In the genomic region with DNA sequence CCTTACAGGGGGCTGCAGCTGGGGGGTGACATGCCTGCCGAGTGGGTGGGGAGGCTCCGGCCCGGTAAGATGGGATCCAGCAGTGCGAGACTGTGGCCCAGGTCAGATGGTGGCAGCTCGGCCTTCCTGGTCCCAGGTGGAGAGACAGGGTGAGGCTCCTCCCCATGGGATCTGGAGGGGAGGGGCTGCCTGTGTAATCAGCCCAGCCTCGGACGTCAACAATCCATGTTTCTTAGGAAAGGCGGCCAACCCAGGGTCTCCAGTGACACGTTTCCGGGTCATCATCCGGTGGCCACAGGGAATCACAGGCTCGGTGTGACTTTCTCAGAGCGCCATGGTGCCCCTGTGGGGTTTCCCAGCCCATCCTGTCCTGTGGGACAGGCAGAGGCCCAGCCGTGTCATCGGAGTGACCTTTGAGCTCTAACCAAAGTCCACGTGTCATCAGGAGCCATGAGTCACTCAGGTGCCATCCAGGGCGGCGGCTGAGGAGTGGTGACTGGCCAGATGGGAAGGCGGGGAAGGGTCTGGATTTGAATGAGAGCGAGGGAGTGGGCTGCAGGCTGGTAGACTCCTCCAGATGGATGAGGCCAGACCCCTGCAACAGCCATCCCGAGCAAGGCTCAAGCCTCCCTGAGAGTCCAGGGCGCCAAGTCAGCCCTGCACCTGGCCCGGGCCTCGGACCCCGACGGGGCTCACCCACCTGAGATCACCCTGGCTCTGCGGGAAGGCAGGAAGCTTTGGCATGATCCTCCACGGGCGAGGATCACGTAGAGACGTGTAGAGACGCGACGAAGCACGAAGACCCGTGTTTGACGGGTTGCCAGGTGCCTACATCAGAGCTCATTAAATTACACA, we compare ENCODE assay signal across 1 cellular context.
TF ChIP-seq lines count a peak whose summit lies in the region.

No MANE protein-coding gene starts in this region.

TF ChIP-seq in H1, 55 proteins besides CTCF, POLR2A, EP300 and RAD21:
- no peak for TF ChIP-seq KDM5A (IDR thresholded peaks at IDR 0.05; ENCODE audit: low read length)
- no peak for TF ChIP-seq CHD1 (IDR thresholded peaks at IDR 0.05; ENCODE audit: low read depth, low read length)
- no peak for TF ChIP-seq MAX (IDR thresholded peaks at IDR 0.05)
- no peak for TF ChIP-seq CREB1 (IDR thresholded peaks at IDR 0.05)
